Comparison of ENCODE assay signal across 9 cellular contexts in genomic region chr19:18879579-18880373, GRCh38. TPM values are rescaled to one million over a fixed set of nuclear protein-coding genes. Genes with fewer than 3 reads are reported as not detected.
DNase-seq lines count a peak whose midpoint lies in the region; ATAC-seq and TF ChIP-seq lines count a peak whose summit lies in the region.
"Had no signal": no experiment of that assay in that cellular context is flagged by ENCODE, and none has a peak within 500 bp of the region (broad histone marks: within the 10 kb centered on the region; RNA-seq: fewer than 3 reads in every experiment).

No MANE protein-coding gene starts in this region.

- no peaks in the 10 kb centered on the region for H3K9me2 ChIP-seq in PC-9 (ENCODE audit: insufficient read depth)

- no peaks in the 10 kb centered on the region for H3K9me3 ChIP-seq in PC-9 (ENCODE audit: insufficient read depth, low read depth)

- peak; percentile 21 to 30 for DNase-seq in stimulated activated CD4-positive, alpha-beta T cell treated with anti-CD3 and anti-CD28 coated beads, Interleukin-15, amount 100 ng/mL, for 48 hours (ENCODE audit: low read depth in 2 of 2)
- DNase-seq in stimulated activated CD4-positive, alpha-beta T cell treated with anti-CD3 and anti-CD28 coated beads, Interleukin-12 subunit alpha, Interleukin-12 subunit beta, amount 100 ng/mL, for 4 hours: no peak
- peak; percentile 33 to 73 for DNase-seq in PC-9
- peak; percentile 52 for DNase-seq in epithelial cell of esophagus (ENCODE audit: low read depth)
- DNase-seq in midbrain (lab: John Stamatoyannopoulos, UW): no peak

- no TSS peak for BruUV-seq in PC-9 (replicated peaks; lab: Mats Ljungman, UMichigan)

- ATAC-seq in HG02870 (IDR thresholded peaks at IDR 0.05; ENCODE audit: unreplicated experiment) (no peak), HG03139 (IDR thresholded peaks at IDR 0.05; ENCODE audit: unreplicated experiment) (no peak), GM18502 (IDR thresholded peaks at IDR 0.05; ENCODE audit: poor library complexity, unreplicated experiment) (no peak)

- no peak overlapping the region for H3K27ac ChIP-seq in PC-9

- no peak overlapping the region for H3K4me3 ChIP-seq in PC-9
- no peak overlapping the region for H3K4me3 ChIP-seq in epithelial cell of esophagus (ENCODE audit: low read length)

- H4K20me1 ChIP-seq in PC-9 (ENCODE audit: insufficient read depth): peaks cover 23% of the 10 kb centered on the region; the same call in 1 of the 2 replicates

- H3K4me2 ChIP-seq in PC-9: no peak overlapping the region

- no peaks in the 10 kb centered on the region for H3K27me3 ChIP-seq in PC-9 (ENCODE audit: insufficient read depth, low read depth)

- no peaks in the 10 kb centered on the region for H3K36me3 ChIP-seq in PC-9 (ENCODE audit: low read depth)

- H3K4me1 ChIP-seq in PC-9 (replicated peaks; ENCODE audit: insufficient read depth): no peaks in the 10 kb centered on the region

- intact Hi-C loops in PC-9 (cut with micrococcal nuclease; ENCODE audit: unreplicated experiment): no loop called here

- CTCF ChIA-PET in PC-9 (lab: Charles Lee): interaction anchor here (0.7 kb wide), 1 partner anchor 15 kb away, joined by 10 read pairs; no protein-coding TSS in a partner anchor

- H2AFZ ChIP-seq in PC-9: no peak overlapping the region

- H3F3A ChIP-seq in PC-9 (ENCODE audit: insufficient read depth, low read depth): peaks cover 46% of the 10 kb centered on the region

- POLR2A ChIA-PET in PC-9 (lab: Charles Lee; ENCODE audit: unreplicated experiment): interaction anchor here (0.6 kb wide), 1 partner anchor 530 kb away, joined by 14 read pairs; no protein-coding TSS in a partner anchor

- TF ChIP-seq CTCF in PC-9 (conservative IDR thresholded peaks at IDR 0.05): no peak
- TF ChIP-seq CTCF in epithelial cell of esophagus (IDR thresholded peaks at IDR 0.05; ENCODE audit: insufficient read depth, low read depth, low read length, missing control alignments): no peak

- H3K79me2 ChIP-seq in PC-9 (ENCODE audit: low read depth): no peaks in the 10 kb centered on the region

RNA-seq across cellular contexts. Expression of gene CERS1, which starts 16.2 kb away (rescaled TPM):
- 2.7 and 4.9 TPM in 2 replicates for total RNA-seq in PC-9 (2021)
- total RNA-seq: subcutaneous adipose tissue had no signal

RNA-seq across cellular contexts. Expression of gene COPE, which starts 39.4 kb away (rescaled TPM):
- 190 and 221 TPM in 2 replicates for total RNA-seq in PC-9 (2021)

RNA-seq across cellular contexts. Expression of gene DDX49, which starts 39.7 kb away (rescaled TPM):
- 41.2 and 46.3 TPM in 2 replicates for total RNA-seq in PC-9 (2021)

RNA-seq across cellular contexts. Expression of gene UPF1, which starts 48.0 kb away (rescaled TPM):
- 78.8 and 93.0 TPM in 2 replicates for total RNA-seq in PC-9 (2021)

Comparison
In these comparisons a context has a peak if more than half of its experiments do, and no peak if none do; other contexts are left out.
1. DNase-seq: peak in stimulated activated CD4-positive, alpha-beta T cell treated with anti-CD3 and anti-CD28 coated beads, Interleukin-15, amount 100 ng/mL, for 48 hours (2 of 2), PC-9 (2 of 2) and epithelial cell of esophagus (single experiment); none in stimulated activated CD4-positive, alpha-beta T cell treated with anti-CD3 and anti-CD28 coated beads, Interleukin-12 subunit alpha, Interleukin-12 subunit beta, amount 100 ng/mL, for 4 hours (single experiment) and midbrain (single experiment).